Comparison of ENCODE assay signal across 1 cellular context in genomic region chr1:150979007-150979722, GRCh38.
TF ChIP-seq lines count a peak whose summit lies in the region.

No MANE protein-coding gene starts in this region.

TF ChIP-seq in HepG2, 621 proteins besides CTCF, POLR2A, EP300 and RAD21 (continues in another document):
- TF ChIP-seq ZBTB10 (CRISPR knock-in tag; IDR thresholded peaks at IDR 0.05; ENCODE audit: borderline replicate concordance) (no peak), ZBTB21 (CRISPR knock-in tag; IDR thresholded peaks at IDR 0.05) (no peak), HNF4A (CRISPR knock-in tag; IDR thresholded peaks at IDR 0.05) (peak; percentile 37; the same call in 1 of the 2 replicates), ZSCAN29 (CRISPR knock-in tag; conservative IDR thresholded peaks at IDR 0.05) (0 out of 2 replicates have a peak, but pooled peaks have one; percentile 39), ZNF724P (CRISPR knock-in tag; IDR thresholded peaks at IDR 0.05; ENCODE audit: borderline replicate concordance) (no peak), ZBTB40 (IDR thresholded peaks at IDR 0.05) (no peak), ZBTB40 (CRISPR knock-in tag; IDR thresholded peaks at IDR 0.05) (no peak), ZNF652 (CRISPR knock-in tag; IDR thresholded peaks at IDR 0.05; ENCODE audit: borderline replicate concordance, low read depth) (no peak), ZC3H4 (CRISPR knock-in tag; IDR thresholded peaks at IDR 0.05; ENCODE audit: borderline replicate concordance) (no peak), CREB3 (CRISPR knock-in tag; IDR thresholded peaks at IDR 0.05) (no peak), GMEB2 (CRISPR knock-in tag; IDR thresholded peaks at IDR 0.05; ENCODE audit: low read depth) (no peak), ATM (IDR thresholded peaks at IDR 0.05; ENCODE audit: borderline replicate concordance) (no peak), ZNF407 (CRISPR knock-in tag; IDR thresholded peaks at IDR 0.05; ENCODE audit: not compliant biosample characterization) (peak; percentile 44), SMC3 (IDR thresholded peaks at IDR 0.05; ENCODE audit: low read length) (peak; percentile 99), TFE3 (CRISPR knock-in tag; IDR thresholded peaks at IDR 0.05) (no peak; the same call in 1 of the 2 replicates), ZNF562 (CRISPR knock-in tag; IDR thresholded peaks at IDR 0.05; ENCODE audit: borderline replicate concordance) (no peak), THAP9 (CRISPR knock-in tag; IDR thresholded peaks at IDR 0.05; ENCODE audit: borderline replicate concordance) (no peak)
